Comparison of ENCODE assay signal across 1 cellular context in the genomic region with DNA sequence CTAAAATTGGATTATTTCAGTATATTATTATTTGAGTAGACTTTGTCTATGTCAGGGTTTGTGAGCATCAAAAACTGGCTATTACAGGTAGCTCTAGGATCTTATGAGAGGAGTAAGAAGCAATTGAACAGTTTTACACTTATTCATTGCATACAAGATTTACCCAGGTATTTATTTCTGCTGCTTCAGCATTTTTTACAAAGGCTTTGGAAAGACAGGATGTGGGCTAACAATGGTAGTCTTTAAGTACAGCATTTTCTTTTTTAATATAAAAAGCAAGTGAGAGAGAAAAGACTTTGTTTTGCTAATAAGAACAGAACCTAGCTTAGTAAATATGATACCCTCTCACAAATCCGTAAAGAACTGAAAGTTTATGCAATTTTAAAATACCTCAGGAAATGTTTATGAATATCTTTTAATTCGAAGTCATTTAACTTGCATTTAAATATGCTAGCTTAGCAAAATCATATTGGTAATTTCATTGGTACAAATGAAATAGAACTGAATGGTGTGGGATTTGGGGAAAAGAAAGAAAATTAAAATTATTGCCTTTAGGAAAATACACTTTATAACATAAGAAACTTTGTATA.
TF ChIP-seq lines count a peak whose summit lies in the region.

No MANE protein-coding gene starts in this region.

TF ChIP-seq in endothelial cell of umbilical vein, 7 proteins besides CTCF, POLR2A, EP300 and RAD21:
- TF ChIP-seq FOS (IDR thresholded peaks at IDR 0.05; ENCODE audit: borderline replicate concordance, insufficient read depth, low read length) (no peak), POLR2AphosphoS5 (IDR thresholded peaks at IDR 0.05; ENCODE audit: insufficient read depth, low read depth, low read length) (no peak), JUN (IDR thresholded peaks at IDR 0.05; ENCODE audit: borderline replicate concordance, insufficient read depth, insufficient read length, low read depth) (no peak)
